ENCODE assay signal across 9 cellular contexts in the genomic region with DNA sequence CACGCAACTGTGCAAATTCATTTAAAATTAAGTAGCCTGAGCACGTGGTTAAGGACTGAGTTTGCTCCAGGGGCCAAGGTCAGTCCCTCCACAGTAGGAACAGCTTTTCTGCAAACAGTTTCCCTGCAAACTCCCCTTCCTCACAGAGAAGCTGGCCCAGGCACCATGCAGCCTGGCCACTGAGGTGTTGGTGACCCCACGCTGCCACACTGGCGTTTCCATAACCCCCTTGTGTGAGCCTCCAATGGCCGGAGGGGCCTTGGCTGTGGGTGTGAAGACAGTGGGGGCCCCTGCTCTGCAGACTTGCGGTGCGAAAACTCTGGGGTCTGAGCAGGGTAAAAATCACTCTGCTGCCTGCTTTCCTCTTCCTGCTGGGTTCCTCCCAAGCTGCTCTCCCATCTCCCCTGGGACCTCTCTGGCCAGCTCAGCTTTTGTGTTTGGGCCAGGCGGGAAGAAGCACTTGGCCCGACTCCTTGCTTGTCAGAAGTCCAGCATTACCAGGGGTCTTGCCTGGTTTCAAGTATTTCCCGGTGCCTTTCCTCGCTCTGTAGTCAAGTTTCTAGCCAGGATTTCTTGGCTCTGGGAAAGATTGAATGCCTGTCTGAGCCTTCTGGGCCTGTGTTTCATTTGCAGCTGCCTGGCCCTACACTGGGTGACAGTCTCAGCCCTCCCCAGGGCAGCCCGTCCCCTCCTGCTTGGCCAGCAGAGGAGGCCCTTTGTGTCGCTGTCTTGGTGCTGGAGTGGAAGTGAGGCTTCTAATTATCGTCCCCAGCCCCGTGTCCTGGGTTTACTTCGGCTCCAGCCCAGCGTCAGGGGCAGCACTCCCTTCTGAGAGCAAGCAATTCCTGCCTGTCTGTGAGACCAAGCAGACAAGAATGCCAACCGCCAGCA.
DNase-seq lines count a peak whose midpoint lies in the region; ATAC-seq and TF ChIP-seq lines count a peak whose summit lies in the region.
"Had no signal": no experiment of that assay in that cellular context is flagged by ENCODE, and none has a peak within 500 bp of the region (broad histone marks: within the 10 kb centered on the region; RNA-seq: fewer than 3 reads in every experiment).

No MANE protein-coding gene starts in this region.

- H3K27ac ChIP-seq in cardiac muscle cell = peak overlapping the region; percentile 86

- no peak overlapping the region for H3K4me3 ChIP-seq in cardiac muscle cell

- intact Hi-C loops in posterior cingulate gyrus (cut with DNase I) = no loop called here

- no peaks in the 10 kb centered on the region for H3K9me3 ChIP-seq in cardiac muscle cell (ENCODE audit: low read depth)

- H3K4me1 ChIP-seq in cardiac muscle cell (ENCODE audit: low read depth) = peaks cover 29% of the 10 kb centered on the region

- peaks cover 16% of the 10 kb centered on the region for H3K27me3 Mint-ChIP-seq in activated T-cell treated with anti-CD3 and anti-CD28 coated beads, Interleukin-2, amount 50 U/mL, for 72 hours (ENCODE audit: low read depth)

- ATAC-seq in SK-N-SH treated with all-trans-retinoic acid at 6 μM for 48 hours = peak; percentile 80
- no peak for ATAC-seq in activated T-cell treated with anti-CD3 and anti-CD28 coated beads, Interleukin-2, amount 50 U/mL, for 72 hours (replicated peaks in 1 of 2)
- no peak for ATAC-seq in HG02852 (IDR thresholded peaks at IDR 0.05; ENCODE audit: unreplicated experiment)
- no peak for ATAC-seq in HG03565 (IDR thresholded peaks at IDR 0.05; ENCODE audit: unreplicated experiment)
- ATAC-seq: WTC11 had no signal

- DNase-seq in DMS153 (lab: John Stamatoyannopoulos, UW) (peak; percentile 34), cardiac muscle cell (ENCODE audit: low read depth in 1 of 2, low spot score in 1 of 2) (peak; percentile 58 to 98), posterior cingulate gyrus (peak in 9 of 10 donors; percentile 54 to 95 (median 61)), OCI-M1 (lab: John Stamatoyannopoulos, UW) (no peak)
- DNase-seq in activated T-cell treated with anti-CD3 and anti-CD28 coated beads, Interleukin-2, amount 50 U/mL, for 72 hours = no peak

- no peak overlapping the region for H3K27ac Mint-ChIP-seq in activated T-cell treated with anti-CD3 and anti-CD28 coated beads, Interleukin-2, amount 50 U/mL, for 72 hours
- H3K27ac Mint-ChIP-seq: WTC11 had no signal

- no peaks in the 10 kb centered on the region for H3K27me3 ChIP-seq in cardiac muscle cell

- TF ChIP-seq CTCF in cardiac muscle cell (IDR thresholded peaks at IDR 0.05; ENCODE audit: low read depth, low read length) = no peak

- no peaks in the 10 kb centered on the region for H3K36me3 ChIP-seq in cardiac muscle cell

- H3K4me3 Mint-ChIP-seq in activated T-cell treated with anti-CD3 and anti-CD28 coated beads, Interleukin-2, amount 50 U/mL, for 72 hours = no peak overlapping the region

- no peaks in the 10 kb centered on the region for H3K9me3 Mint-ChIP-seq in activated T-cell treated with anti-CD3 and anti-CD28 coated beads, Interleukin-2, amount 50 U/mL, for 72 hours
- H3K9me3 Mint-ChIP-seq: WTC11 had no signal

- H3K4me1 Mint-ChIP-seq in activated T-cell treated with anti-CD3 and anti-CD28 coated beads, Interleukin-2, amount 50 U/mL, for 72 hours (ENCODE audit: low read depth) = peaks cover 15% of the 10 kb centered on the region

- no peaks in the 10 kb centered on the region for H3K36me3 Mint-ChIP-seq in activated T-cell treated with anti-CD3 and anti-CD28 coated beads, Interleukin-2, amount 50 U/mL, for 72 hours (ENCODE audit: insufficient read depth in 2 of 2)
- H3K36me3 Mint-ChIP-seq: WTC11 had no signal

TF ChIP-seq in SK-N-SH treated with all-trans-retinoic acid at 6 μM for 48 hours, 23 proteins besides CTCF, POLR2A, EP300 and RAD21:
- TF ChIP-seq CREB5 (CRISPR knock-in tag; IDR thresholded peaks at IDR 0.05; ENCODE audit: low read depth) (no peak), ZFP30 (CRISPR knock-in tag; IDR thresholded peaks at IDR 0.05) (no peak), TOX (CRISPR knock-in tag; IDR thresholded peaks at IDR 0.05; ENCODE audit: borderline replicate concordance) (no peak), ZC3H10 (CRISPR knock-in tag; IDR thresholded peaks at IDR 0.05) (no peak), ARNTL (CRISPR knock-in tag; IDR thresholded peaks at IDR 0.05; ENCODE audit: borderline replicate concordance, low read depth) (no peak), CSDC2 (CRISPR knock-in tag; IDR thresholded peaks at IDR 0.05) (no peak), GLIS3 (CRISPR knock-in tag; IDR thresholded peaks at IDR 0.05) (no peak), ZNF8 (CRISPR knock-in tag; IDR thresholded peaks at IDR 0.05) (no peak), CSRNP3 (CRISPR knock-in tag; IDR thresholded peaks at IDR 0.05) (no peak), PPARA (CRISPR knock-in tag; IDR thresholded peaks at IDR 0.05; ENCODE audit: borderline replicate concordance) (no peak)

Comparison
In these comparisons a context has a peak if more than half of its experiments do, and no peak if none do; other contexts are left out.
1. DNase-seq: peak in DMS153 (single experiment), cardiac muscle cell (2 of 2) and posterior cingulate gyrus (9 of 10); none in activated T-cell treated with anti-CD3 and anti-CD28 coated beads, Interleukin-2, amount 50 U/mL, for 72 hours (0 of 2) and OCI-M1 (single experiment).